In the genomic region with DNA sequence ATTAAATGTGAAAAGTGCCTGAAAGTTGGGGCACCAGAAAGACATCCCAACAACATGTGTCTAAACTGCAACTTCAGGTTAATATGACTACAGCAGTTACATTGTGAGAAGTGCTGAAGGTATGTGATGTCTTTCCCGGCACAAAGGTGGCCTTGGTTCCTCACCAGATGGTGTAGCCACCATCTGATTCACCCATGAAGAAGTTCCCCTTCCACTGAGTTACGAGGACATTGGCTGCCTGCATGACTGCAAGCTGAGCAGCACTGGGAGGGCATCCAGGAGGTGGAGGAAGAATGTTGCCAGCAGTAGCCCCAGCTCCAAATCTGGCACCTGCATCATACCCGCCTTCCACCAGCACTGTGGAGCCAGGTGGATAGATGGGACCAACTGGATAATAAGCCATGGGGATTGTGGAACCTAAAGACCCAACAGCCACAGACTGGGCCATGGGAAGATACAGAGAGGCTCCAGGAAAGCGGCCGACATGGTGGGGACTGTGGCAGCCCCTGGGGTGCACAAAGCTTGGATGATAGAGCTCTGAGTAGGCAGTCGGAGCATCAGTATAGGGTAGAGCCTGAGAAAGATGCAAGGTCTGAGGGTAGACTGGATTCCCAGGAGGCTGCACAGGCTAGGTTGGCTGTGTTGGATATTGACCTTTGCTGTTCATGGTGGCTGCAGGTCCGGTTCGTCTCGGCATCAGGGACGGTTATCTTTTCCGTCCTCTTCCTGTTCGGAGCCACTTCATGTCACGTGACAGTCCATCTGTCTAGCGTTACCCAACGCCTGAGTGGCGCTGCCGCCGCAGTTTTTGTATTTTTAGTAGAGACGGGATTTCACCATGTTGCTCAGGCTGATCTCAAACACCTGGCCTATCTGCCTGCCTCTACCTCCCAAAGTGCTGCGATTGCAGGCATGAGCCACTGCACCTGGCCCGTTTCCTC, we compare ENCODE assay signal across 2 cellular contexts.
TF ChIP-seq lines count a peak whose summit lies in the region.

No MANE protein-coding gene starts in this region.

TF ChIP-seq in A549, 52 proteins besides CTCF, POLR2A, EP300 and RAD21 (continued from another document):
- TF ChIP-seq, protein P1, sequence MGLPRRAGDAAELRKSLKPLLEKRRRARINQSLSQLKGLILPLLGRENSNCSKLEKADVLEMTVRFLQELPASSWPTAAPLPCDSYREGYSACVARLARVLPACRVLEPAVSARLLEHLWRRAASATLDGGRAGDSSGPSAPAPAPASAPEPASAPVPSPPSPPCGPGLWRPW (IDR thresholded peaks at IDR 0.05): no peak
- no peak for TF ChIP-seq ESRRA (IDR thresholded peaks at IDR 0.05; ENCODE audit: borderline replicate concordance, low read length)
- no peak for TF ChIP-seq HOXB13 (CRISPR knock-in tag; IDR thresholded peaks at IDR 0.05; ENCODE audit: low read depth)
- no peak for TF ChIP-seq SMC3 (IDR thresholded peaks at IDR 0.05)
- no peak for TF ChIP-seq RCOR1 (IDR thresholded peaks at IDR 0.05; ENCODE audit: low read depth, low read length)
- TF ChIP-seq HOXB5 (CRISPR knock-in tag; IDR thresholded peaks at IDR 0.05): no peak
- TF ChIP-seq ZFP36 (IDR thresholded peaks at IDR 0.05; ENCODE audit: borderline replicate concordance, partially characterized antibody): no peak
- no peak for TF ChIP-seq SREBF2 (IDR thresholded peaks at IDR 0.05)
- TF ChIP-seq CHD4 (IDR thresholded peaks at IDR 0.05; ENCODE audit: borderline replicate concordance): no peak
- no peak for TF ChIP-seq FOSB (CRISPR knock-in tag; IDR thresholded peaks at IDR 0.05)
- no peak for TF ChIP-seq CBX2 (IDR thresholded peaks at IDR 0.05; ENCODE audit: borderline replicate concordance, low read depth)
- TF ChIP-seq FOXS1 (CRISPR knock-in tag; IDR thresholded peaks at IDR 0.05): no peak
- TF ChIP-seq, protein P2, sequence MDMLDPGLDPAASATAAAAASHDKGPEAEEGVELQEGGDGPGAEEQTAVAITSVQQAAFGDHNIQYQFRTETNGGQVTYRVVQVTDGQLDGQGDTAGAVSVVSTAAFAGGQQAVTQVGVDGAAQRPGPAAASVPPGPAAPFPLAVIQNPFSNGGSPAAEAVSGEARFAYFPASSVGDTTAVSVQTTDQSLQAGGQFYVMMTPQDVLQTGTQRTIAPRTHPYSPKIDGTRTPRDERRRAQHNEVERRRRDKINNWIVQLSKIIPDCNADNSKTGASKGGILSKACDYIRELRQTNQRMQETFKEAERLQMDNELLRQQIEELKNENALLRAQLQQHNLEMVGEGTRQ (IDR thresholded peaks at IDR 0.05): no peak
- no peak for TF ChIP-seq ZC3H11A (IDR thresholded peaks at IDR 0.05)
- no peak for TF ChIP-seq MAX (IDR thresholded peaks at IDR 0.05)
- TF ChIP-seq, protein P3, sequence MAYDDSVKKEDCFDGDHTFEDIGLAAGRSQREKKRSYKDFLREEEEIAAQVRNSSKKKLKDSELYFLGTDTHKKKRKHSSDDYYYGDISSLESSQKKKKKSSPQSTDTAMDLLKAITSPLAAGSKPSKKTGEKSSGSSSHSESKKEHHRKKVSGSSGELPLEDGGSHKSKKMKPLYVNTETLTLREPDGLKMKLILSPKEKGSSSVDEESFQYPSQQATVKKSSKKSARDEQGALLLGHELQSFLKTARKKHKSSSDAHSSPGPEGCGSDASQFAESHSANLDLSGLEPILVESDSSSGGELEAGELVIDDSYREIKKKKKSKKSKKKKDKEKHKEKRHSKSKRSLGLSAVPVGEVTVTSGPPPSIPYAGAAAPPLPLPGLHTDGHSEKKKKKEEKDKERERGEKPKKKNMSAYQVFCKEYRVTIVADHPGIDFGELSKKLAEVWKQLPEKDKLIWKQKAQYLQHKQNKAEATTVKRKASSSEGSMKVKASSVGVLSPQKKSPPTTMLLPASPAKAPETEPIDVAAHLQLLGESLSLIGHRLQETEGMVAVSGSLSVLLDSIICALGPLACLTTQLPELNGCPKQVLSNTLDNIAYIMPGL (CRISPR knock-in tag; IDR thresholded peaks at IDR 0.05; ENCODE audit: borderline replicate concordance): no peak

TF ChIP-seq in GM12891, 5 proteins besides CTCF, POLR2A, EP300 and RAD21 (continued from another document):
- no peak for TF ChIP-seq SPI1 (IDR thresholded peaks at IDR 0.05; ENCODE audit: low read depth, low read length)
- no peak for TF ChIP-seq PAX5 (IDR thresholded peaks at IDR 0.05; ENCODE audit: insufficient read depth, low read length, severe bottlenecking)
